ENCODE assay signal across 26 cellular contexts in the genomic region with DNA sequence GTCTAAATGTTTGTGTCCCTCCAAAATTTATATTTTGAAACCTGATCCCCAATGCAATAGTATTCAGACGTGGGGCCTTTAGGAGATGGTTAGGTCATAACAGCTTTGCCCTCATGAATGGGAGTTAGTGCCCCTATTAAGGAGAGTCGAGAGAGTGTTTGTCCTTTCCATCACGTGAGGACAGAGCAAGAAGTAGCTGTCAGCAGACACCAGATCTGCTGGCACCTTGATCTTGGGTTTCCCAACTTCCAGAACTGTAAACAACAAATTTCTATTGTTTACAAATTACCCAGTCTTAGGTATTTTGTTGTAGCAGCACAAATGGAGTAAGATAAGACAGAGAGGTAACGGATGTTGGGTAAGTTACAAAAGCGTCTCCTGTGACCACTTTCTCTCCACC.
"Had no signal": no experiment of that assay in that cellular context is flagged by ENCODE, and none has a peak within 500 bp of the region (broad histone marks: within the 10 kb centered on the region; RNA-seq: fewer than 3 reads in every experiment).

No MANE protein-coding gene starts in this region.

- H3K9ac ChIP-seq: KMS-11, SK-N-SH had no signal

- DNase-seq: activated CD4-positive, alpha-beta T cell treated with anti-CD3 and anti-CD28 coated beads, Interleukin-2, amount 10 ng/mL, durations not matched to agents 24 days and 14 days; activated CD4-positive, alpha-beta T cell treated with anti-CD3 and anti-CD28 coated beads, Interleukin-2, amount 50 U/mL, for 4 hours; activated CD8-positive, alpha-beta T cell treated with anti-CD3 and anti-CD28 coated beads for 36 hours; activated effector memory CD4-positive, alpha-beta T cell treated with anti-CD3 and anti-CD28 coated beads, Interleukin-2, amount 50 U/mL, for 16 hours; activated naive CD4-positive, alpha-beta T cell; activated naive CD4-positive, alpha-beta T cell treated with anti-CD3 and anti-CD28 coated beads, Interleukin-2, amount 50 U/mL, for 16 hours; activated naive CD8-positive, alpha-beta T cell treated with anti-CD3 and anti-CD28 coated beads for 36 hours; activated T-cell treated with anti-CD3 and anti-CD28 coated beads, Interleukin-2, amount 50 U/mL, for 1 hour; activated T-cell treated with anti-CD3 and anti-CD28 coated beads, Interleukin-2, amount 50 U/mL, for 72 hours; amygdala; MM.1S; MV-4-11; NCI-H1436 treated with DMSO at 0.1 percent for 48 hours; NCI-H1694 treated with DMSO at 0.1 percent for 48 hours; NCI-H345; NCI-H526 treated with DMSO at 0.1 percent for 48 hours; NCI-H774; SHP77 treated with DMSO at 0.1 percent for 48 hours; SK-N-SH had no signal

- ATAC-seq: activated CD8-positive, alpha-beta T cell treated with anti-CD3 and anti-CD28 coated beads for 36 hours; activated T-cell treated with anti-CD3 and anti-CD28 coated beads, Interleukin-2, amount 50 U/mL, for 72 hours; activated T-helper 17 cell treated with anti-CD3 and anti-CD28 coated beads, Interleukin-2, amount 50 U/mL, for 72 hours; Panc1 had no signal

- H3K9me3 ChIP-seq: ascending aorta, breast epithelium, SK-N-SH had no signal

- H3K27me3 ChIP-seq: ascending aorta, breast epithelium, SJSA1 had no signal

- FAIRE-seq: TTC549 had no signal

- H3K36me3 ChIP-seq: ascending aorta, breast epithelium, SJSA1 had no signal

- H3K4me1 ChIP-seq: breast epithelium, SJSA1 had no signal

- H3K4me2 ChIP-seq: KMS-11, SK-N-SH had no signal

- H3K4me3 ChIP-seq: ascending aorta, breast epithelium, SJSA1 had no signal

- H3K27ac ChIP-seq: ascending aorta, breast epithelium, KMS-11, SJSA1 had no signal
